In genomic region chr10:5412277-5412941, GRCh38 we compare ENCODE assay signal across 1 cellular context.
TF ChIP-seq lines count a peak whose summit lies in the region.

TSS of gene NET1 (plus strand) at chr10:5412557. CDS start at chr10:5412693, 136 bp downstream.

TF ChIP-seq in GM12878, 131 proteins besides CTCF, POLR2A, EP300 and RAD21 (continued from another document):
- TF ChIP-seq ZBTB4 (CRISPR knock-in tag; IDR thresholded peaks at IDR 0.05): no peak
- TF ChIP-seq CHD2 (IDR thresholded peaks at IDR 0.05; ENCODE audit: borderline replicate concordance, low read depth, low read length): peak; percentile 64; the same call in 1 of the 2 replicates
- TF ChIP-seq IKZF1 (conservative IDR thresholded peaks at IDR 0.05): peak; percentile 51
- peak; percentile 40; the same call in 1 of the 2 replicates for TF ChIP-seq RB1 (IDR thresholded peaks at IDR 0.05; ENCODE audit: borderline replicate concordance)
- TF ChIP-seq BHLHE40 (IDR thresholded peaks at IDR 0.05; ENCODE audit: borderline replicate concordance in 1 of 2, low read depth in 2 of 2, low read length in 1 of 2): peak in 1 of 2 experiments; percentile 22; a peak in 1 of 4 replicates
- peak; percentile 69 for TF ChIP-seq PKNOX1 (IDR thresholded peaks at IDR 0.05)
- no peak for TF ChIP-seq E2F8 (IDR thresholded peaks at IDR 0.05; ENCODE audit: low read depth, partially characterized antibody)
- no peak for TF ChIP-seq SMAD5 (IDR thresholded peaks at IDR 0.05; ENCODE audit: low read depth)
- no peak for TF ChIP-seq FOS (IDR thresholded peaks at IDR 0.05; ENCODE audit: borderline replicate concordance, extremely low read depth, insufficient read length)
